ENCODE assay signal across 20 cellular contexts in the genomic region with DNA sequence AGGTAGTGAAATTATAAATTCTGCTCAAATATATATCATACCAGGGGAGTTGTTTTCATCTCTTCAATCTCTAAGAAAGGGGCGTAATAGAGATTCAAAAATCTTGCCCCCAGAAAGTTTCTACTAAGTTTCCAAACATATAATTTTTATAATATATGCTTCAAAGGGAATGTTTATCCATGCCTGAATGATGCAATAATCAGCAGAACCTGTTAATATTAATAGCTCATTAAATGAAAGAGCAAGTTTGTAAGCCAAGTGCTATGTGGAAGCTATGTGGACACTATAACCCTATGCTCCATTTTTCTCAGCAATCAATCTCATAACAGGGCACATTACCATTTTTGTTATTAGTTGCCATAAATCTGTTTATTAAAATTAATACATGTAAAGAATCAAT. TPM values are rescaled to one million over a fixed set of nuclear protein-coding genes. Genes with fewer than 3 reads are reported as not detected.
DNase-seq lines count a peak whose midpoint lies in the region; ATAC-seq, FAIRE-seq and TF ChIP-seq lines count a peak whose summit lies in the region.
"Had no signal": no experiment of that assay in that cellular context is flagged by ENCODE, and none has a peak within 500 bp of the region (broad histone marks: within the 10 kb centered on the region; RNA-seq: fewer than 3 reads in every experiment).

No MANE protein-coding gene starts in this region.

- POLR2A ChIA-PET in HepG2 (lab: Yijun Ruan, JAX) (no interaction called here), endothelial cell of umbilical vein (lab: Charles Lee) (no interaction called here), PC-9 (lab: Charles Lee; ENCODE audit: unreplicated experiment) (interaction anchor here (0.6 kb wide), 1 partner anchor 531 kb away, joined by 4 read pairs; no protein-coding TSS in a partner anchor)

- H3K4me1 ChIP-seq in HepG2 (ENCODE audit: insufficient read depth, low read length) = no peaks in the 10 kb centered on the region
- H3K4me1 ChIP-seq in right lobe of liver = no peaks in the 10 kb centered on the region
- H3K4me1 ChIP-seq in endothelial cell of umbilical vein (ENCODE audit: control insufficient read depth, extremely low read depth, insufficient read depth, low read length) = peaks cover 7% of the 10 kb centered on the region
- H3K4me1 ChIP-seq in PC-9 (replicated peaks; ENCODE audit: insufficient read depth) = no peaks in the 10 kb centered on the region
- H3K4me1 ChIP-seq: A549 had no signal

- TF ChIP-seq CTCF in HepG2 (CRISPR knock-in tag; IDR thresholded peaks at IDR 0.05) (no peak), right lobe of liver (IDR thresholded peaks at IDR 0.05) (no peak), LNCaP clone FGC (IDR thresholded peaks at IDR 0.05; ENCODE audit: control insufficient read depth, extremely low read depth, insufficient read depth) (no peak), endothelial cell of umbilical vein (IDR thresholded peaks at IDR 0.05; ENCODE audit: extremely low read depth in 1 of 2, insufficient read depth in 1 of 2, low read depth in 1 of 2, low read length in 2 of 2) (no peak), PC-9 (conservative IDR thresholded peaks at IDR 0.05) (no peak)

- H3K36me3 ChIP-seq in HepG2 (replicated peaks in 1 of 2; ENCODE audit: control insufficient read depth in 1 of 2, insufficient read depth in 2 of 2, low read length in 2 of 2) = no peaks in the 10 kb centered on the region
- H3K36me3 ChIP-seq in right lobe of liver = no peaks in the 10 kb centered on the region
- no peaks in the 10 kb centered on the region for H3K36me3 ChIP-seq in endothelial cell of umbilical vein (ENCODE audit: control insufficient read depth in 2 of 2, extremely low read depth in 1 of 2, insufficient read depth in 2 of 2, low read length in 2 of 2)
- no peaks in the 10 kb centered on the region for H3K36me3 ChIP-seq in PC-9 (ENCODE audit: low read depth)

- H4K20me1 ChIP-seq in HepG2 (ENCODE audit: insufficient read depth, low read length) (no peaks in the 10 kb centered on the region), endothelial cell of umbilical vein (replicated peaks; ENCODE audit: control insufficient read depth, extremely low read depth, insufficient read depth, low read length) (no peaks in the 10 kb centered on the region), PC-9 (ENCODE audit: insufficient read depth) (no peaks in the 10 kb centered on the region)

- BruUV-seq in HepG2 (replicated peaks; lab: Mats Ljungman, UMichigan) = no TSS peak
- no TSS peak for BruUV-seq in endothelial cell of umbilical vein (replicated peaks; lab: Mats Ljungman, UMichigan)
- BruUV-seq in PC-9 (replicated peaks; lab: Mats Ljungman, UMichigan) = no TSS peak

- peaks cover 9% of the 10 kb centered on the region; the same call in 1 of the 2 replicates for H3K9me2 ChIP-seq in PC-9 (ENCODE audit: insufficient read depth)

- TF ChIP-seq EP300 in HepG2 (IDR thresholded peaks at IDR 0.05; ENCODE audit: low read depth in 2 of 2, low read length in 2 of 2) (no peak), HepG2 (CRISPR knock-in tag; IDR thresholded peaks at IDR 0.05; ENCODE audit: borderline replicate concordance) (no peak)

- H3K4me3 ChIP-seq in HepG2 (replicated peaks in 1 of 3; ENCODE audit: insufficient read depth in 1 of 3, low read depth in 2 of 3, low read length in 3 of 3) (no peak overlapping the region), right lobe of liver (no peak overlapping the region), LNCaP clone FGC (ENCODE audit: low read depth, low read length) (no peak overlapping the region), endothelial cell of umbilical vein (replicated peaks in 1 of 3; ENCODE audit: insufficient read depth in 1 of 3, low read depth in 1 of 3, low read length in 3 of 3) (no peak overlapping the region), PC-9 (no peak overlapping the region)
- H3K4me3 ChIP-seq: A549; BLaER1 treated with 17β-estradiol and CSF1 and Interleukin-3, amounts not matched to agents 10 nM and 100 nM had no signal

- H3F3A ChIP-seq in PC-9 (ENCODE audit: insufficient read depth, low read depth) = no peaks in the 10 kb centered on the region

- in situ Hi-C loops in HepG2 (cut with HindIII; ENCODE audit: extremely low pct_ligation_motif_present, low pct_unique_long_range_greater_than_20kb) = no loop called here

- ATAC-seq in HepG2 (no peak), right lobe of liver (no peak), HG02571 (IDR thresholded peaks at IDR 0.05; ENCODE audit: unreplicated experiment) (no peak)
- ATAC-seq: A549; CD8-positive, alpha-beta T cell had no signal

- no peaks in the 10 kb centered on the region for H3K9me1 ChIP-seq in endothelial cell of umbilical vein (replicated peaks; ENCODE audit: control insufficient read depth, extremely low read depth, insufficient read depth, low read length)

- H3K79me2 ChIP-seq in HepG2 (ENCODE audit: insufficient read depth, low read length) (no peaks in the 10 kb centered on the region), endothelial cell of umbilical vein (ENCODE audit: control insufficient read depth, insufficient read depth, low read length) (peaks cover 2% of the 10 kb centered on the region), PC-9 (ENCODE audit: low read depth) (no peaks in the 10 kb centered on the region)

- whole genome bisulfite sequencing in HepG2 (ENCODE audit: low lambda C conversion rate) = 94% methylated on average over 1 of the region's 1 CpG
- 100% methylated on average over 1 of the region's 1 CpG for WGBS in right lobe of liver (ENCODE audit: insufficient coverage, low coverage, low lambda C conversion rate, missing lambda C conversion rate)

- no peak overlapping the region for H3K9ac ChIP-seq in HepG2 (ENCODE audit: insufficient read depth, low read depth, low read length)
- no peak overlapping the region for H3K9ac ChIP-seq in endothelial cell of umbilical vein (replicated peaks; ENCODE audit: extremely low read depth, insufficient read depth, low read length)
- H3K9ac ChIP-seq: BLaER1 treated with 17β-estradiol and CSF1 and Interleukin-3, amounts not matched to agents 10 nM and 100 nM had no signal

- no peak overlapping the region for H3K4me2 ChIP-seq in HepG2 (ENCODE audit: low read depth, low read length)
- peak overlapping the region; percentile 17 for H3K4me2 ChIP-seq in endothelial cell of umbilical vein (ENCODE audit: insufficient read depth, low read length)
- H3K4me2 ChIP-seq in PC-9 = no peak overlapping the region
- H3K4me2 ChIP-seq: A549; BLaER1 treated with 17β-estradiol and CSF1 and Interleukin-3, amounts not matched to agents 10 nM and 100 nM had no signal

- FAIRE-seq in HepG2 (lab: Jason Lieb, UNC) = no peak
- FAIRE-seq in endothelial cell of umbilical vein (lab: Jason Lieb, UNC) = no peak
- FAIRE-seq: A549, D721Med, GM12891, GM19239 had no signal

- H3K27me3 ChIP-seq in HepG2 (ENCODE audit: control insufficient read depth in 1 of 2, insufficient read depth in 2 of 2, low read length in 2 of 2) = no peaks in the 10 kb centered on the region
- H3K27me3 ChIP-seq in right lobe of liver = no peaks in the 10 kb centered on the region
- no peaks in the 10 kb centered on the region for H3K27me3 ChIP-seq in endothelial cell of umbilical vein (ENCODE audit: control insufficient read depth in 2 of 2, insufficient read depth in 2 of 2, low read length in 2 of 2)
- H3K27me3 ChIP-seq in PC-9 (ENCODE audit: insufficient read depth, low read depth) = no peaks in the 10 kb centered on the region
- H3K27me3 ChIP-seq: BLaER1 treated with 17β-estradiol and CSF1 and Interleukin-3, amounts not matched to agents 10 nM and 100 nM had no signal

- dilution Hi-C loops in endothelial cell of umbilical vein (cut with MboI; ENCODE audit: extremely low pct_ligation_motif_present, low sequenced_read_pairs) = no loop called here

- TF ChIP-seq POLR2A in HepG2 (IDR thresholded peaks at IDR 0.05; ENCODE audit: insufficient read depth in 1 of 2, low read depth in 2 of 2, low read length in 2 of 2) = no peak
- no peak for TF ChIP-seq POLR2A in right lobe of liver (IDR thresholded peaks at IDR 0.05)
- no peak for TF ChIP-seq POLR2A in endothelial cell of umbilical vein (IDR thresholded peaks at IDR 0.05; ENCODE audit: low read depth, low read length)

- CTCF ChIA-PET in HepG2 (lab: Yijun Ruan, JAX; ENCODE audit: low intra/inter-chr PET ratio, low total read pairs) = no interaction called here
- CTCF ChIA-PET in endothelial cell of umbilical vein (lab: Charles Lee) = interaction anchor here (1.0 to 1.2 kb wide), 2 partner anchors 9 to 13 kb away, joined by 3 read pairs; no protein-coding TSS in a partner anchor
- CTCF ChIA-PET in PC-9 (lab: Charles Lee) = no interaction called here

- intact Hi-C loops in HepG2 (cut with micrococcal nuclease; ENCODE audit: unreplicated experiment) (no loop called here), right lobe of liver (cut with DNase I) (no loop called here), endothelial cell of umbilical vein (cut with micrococcal nuclease) (no loop called here), PC-9 (cut with micrococcal nuclease; ENCODE audit: unreplicated experiment) (no loop called here)

- H2AFZ ChIP-seq in HepG2 (ENCODE audit: low read length) (no peak overlapping the region), endothelial cell of umbilical vein (ENCODE audit: low read depth, low read length) (no peak overlapping the region), PC-9 (no peak overlapping the region)

- DNase-seq in HepG2 (ENCODE audit: low spot score) (no peak), right lobe of liver (no peak), LNCaP clone FGC (ENCODE audit: low read depth) (peak; percentile 19), endothelial cell of umbilical vein (ENCODE audit: low read depth, low spot score) (no peak), Kasumi-1 (lab: John Stamatoyannopoulos, UW) (no peak), PC-9 (no peak)
- DNase-seq: AML-193; CD4-positive, alpha-beta T cell; CD8-positive, alpha-beta T cell; COR-L47; DMS79 treated with DMSO at 0.1 percent for 48 hours; GF-D8 had no signal

- H3K27ac ChIP-seq in HepG2 (ENCODE audit: extremely low read length, insufficient read depth, low read length) (no peak overlapping the region), right lobe of liver (no peak overlapping the region), endothelial cell of umbilical vein (ENCODE audit: insufficient read depth, low read depth, low read length) (no peak overlapping the region), PC-9 (no peak overlapping the region)
- H3K27ac ChIP-seq: 22Rv1; A549; BLaER1 treated with 17β-estradiol and CSF1 and Interleukin-3, amounts not matched to agents 10 nM and 100 nM; C4-2B had no signal

- no peak for TF ChIP-seq RAD21 in HepG2 (CRISPR knock-in tag; IDR thresholded peaks at IDR 0.05)

- H3K9me3 ChIP-seq in HepG2 (ENCODE audit: low read length) (no peaks in the 10 kb centered on the region), right lobe of liver (no peaks in the 10 kb centered on the region), endothelial cell of umbilical vein (replicated peaks; ENCODE audit: control insufficient read depth, insufficient read depth, low read length) (no peaks in the 10 kb centered on the region), PC-9 (ENCODE audit: insufficient read depth, low read depth) (no peaks in the 10 kb centered on the region)
- H3K9me3 ChIP-seq: A549 had no signal

RNA-seq across cellular contexts. Expression of a gene that starts 25.3 kb away (rescaled TPM):
- 43.4 and 65.0 TPM in 2 replicates for total RNA-seq in HepG2 (2016; rRNA removed; fragmentation: Illumina TruSeq; extraction: Trizol)
- total RNA-seq in HepG2 (2016; cell fraction: cytosol; rRNA removed; fragmentation: Illumina TruSeq; extraction: Trizol; ENCODE audit: low read depth) = 2.5 and 3.7 TPM in 2 replicates
- 41.0 and 59.0 TPM in 2 replicates for total RNA-seq in HepG2 (2016; cell fraction: insoluble cytoplasmic fraction; rRNA removed; fragmentation: Illumina TruSeq; extraction: Trizol)
- 6.3 and 6.4 TPM in 2 replicates for total RNA-seq in HepG2 (2016; cell fraction: membrane; rRNA removed; fragmentation: Illumina TruSeq; extraction: Trizol)
- total RNA-seq in HepG2 (2016; cell fraction: nucleus; rRNA removed; fragmentation: Illumina TruSeq; extraction: Trizol) = 49.7 and 54.1 TPM in 2 replicates
- polyA plus RNA-seq in HepG2 (2011; rRNA removed) = 12.1 and 12.3 TPM in 2 replicates
- 4.7 and 6.7 TPM in 2 replicates for polyA plus RNA-seq in HepG2 (2011; cell fraction: cytosol; rRNA removed)
- 26.2 and 26.3 TPM in 2 replicates for polyA plus RNA-seq in HepG2 (2011; cell fraction: nucleus; rRNA removed)
- polyA plus RNA-seq in HepG2 (2012) = 17.4 and 23.5 TPM in 2 replicates
- 0.51 and 0.87 TPM in 2 replicates for polyA plus RNA-seq in HepG2 (2016; cell fraction: cytosol; fragmentation: Illumina TruSeq; extraction: Trizol; ENCODE audit: low read depth)
- 24.1 and 25.2 TPM in 2 replicates for polyA plus RNA-seq in HepG2 (2016; cell fraction: insoluble cytoplasmic fraction; fragmentation: Illumina TruSeq; extraction: Trizol; ENCODE audit: low read depth)
- 2.3 and 2.5 TPM in 2 replicates for polyA plus RNA-seq in HepG2 (2016; cell fraction: membrane; fragmentation: Illumina TruSeq; extraction: Trizol; ENCODE audit: low read depth)
- polyA plus RNA-seq in HepG2 (2016; cell fraction: nucleus; fragmentation: Illumina TruSeq; extraction: Trizol; ENCODE audit: insufficient read depth, low read depth) = 31.5 and 34.5 TPM in 2 replicates
- 10.6 and 14.4 TPM in 2 replicates for polyA minus RNA-seq in HepG2 (2011; rRNA and poly(A)+ RNA removed; ENCODE audit: low replicate concordance)
- polyA minus RNA-seq in HepG2 (2011; cell fraction: cytosol; rRNA and poly(A)+ RNA removed) = 8.8 and 9.3 TPM in 2 replicates
- 77.6 and 88.6 TPM in 2 replicates for polyA minus RNA-seq in HepG2 (2011; cell fraction: nucleus; rRNA and poly(A)+ RNA removed)
- 10 to 100 TPM; 21.6 to 43.5 (median 26.8) TPM for total RNA-seq in right lobe of liver
- 79.8 and 81.4 TPM in 2 replicates for total RNA-seq in endothelial cell of umbilical vein
- 11.6 and 14.3 TPM in 2 replicates for polyA plus RNA-seq in endothelial cell of umbilical vein
- 12.6 and 13.2 TPM in 2 replicates for polyA plus RNA-seq in endothelial cell of umbilical vein (2011; cell fraction: cytosol; rRNA removed)
- polyA plus RNA-seq in endothelial cell of umbilical vein (2011; cell fraction: nucleus; rRNA removed) = 46.7 and 55.6 TPM in 2 replicates
- polyA plus RNA-seq in endothelial cell of umbilical vein (2012) = 41.5 and 58.3 TPM in 2 replicates
- polyA minus RNA-seq in endothelial cell of umbilical vein = 29.7 and 33.7 TPM in 2 replicates
- 4.8 TPM for polyA minus RNA-seq in endothelial cell of umbilical vein (2011; cell fraction: cytosol; rRNA and poly(A)+ RNA removed)
- 51.3 and 76.8 TPM in 2 replicates for polyA minus RNA-seq in endothelial cell of umbilical vein (2011; cell fraction: nucleus; rRNA and poly(A)+ RNA removed)
- 83.0 and 92.3 TPM in 2 replicates for total RNA-seq in PC-9 (2021)
